24 cellular contexts compared by ENCODE assay signal in genomic region chr11:70579376-70579955, GRCh38.
"Had no signal": no experiment of that assay in that cellular context is flagged by ENCODE, and none has a peak within 500 bp of the region (broad histone marks: within the 10 kb centered on the region; RNA-seq: fewer than 3 reads in every experiment).

No MANE protein-coding gene starts in this region.

- H3K36me3 Mint-ChIP-seq: naive thymus-derived CD4-positive, alpha-beta T cell; neural progenitor cell had no signal

- H3K4me2 ChIP-seq: hepatocyte, neural progenitor cell had no signal

- H3K79me2 ChIP-seq: hepatocyte, parathyroid adenoma had no signal

- H3K4me1 Mint-ChIP-seq: endodermal cell; naive thymus-derived CD4-positive, alpha-beta T cell had no signal

- H3K4me3 Mint-ChIP-seq: endodermal cell; naive thymus-derived CD4-positive, alpha-beta T cell; neural progenitor cell had no signal

- H3K4me3 ChIP-seq: colonic mucosa, hepatocyte, neural progenitor cell, psoas muscle, right lobe of liver had no signal

- ATAC-seq: foreskin keratinocyte; left cardiac atrium; left ventricle myocardium superior; naive thymus-derived CD4-positive, alpha-beta T cell; psoas muscle had no signal

- H3K4me1 ChIP-seq: colonic mucosa, foreskin keratinocyte, neural progenitor cell, parathyroid adenoma, psoas muscle had no signal

- H3K9me3 Mint-ChIP-seq: endodermal cell, neural progenitor cell had no signal

- FAIRE-seq: endothelial cell of umbilical vein, kidney, urothelium cell line had no signal

- H3K27me3 ChIP-seq: colonic mucosa, foreskin keratinocyte, hepatocyte, neural progenitor cell, right lobe of liver had no signal

- H2AFZ ChIP-seq: hepatocyte, neural progenitor cell, parathyroid adenoma had no signal

- H3K27ac Mint-ChIP-seq: endodermal cell, neural progenitor cell had no signal

- H3K9me3 ChIP-seq: colonic mucosa, psoas muscle, right lobe of liver had no signal

- DNase-seq: cerebellar nuclear complex; colonic mucosa; dermis blood vessel endothelial cell; effector CD4-positive, alpha-beta T cell; endodermal cell; erythroblast; foreskin keratinocyte; left cardiac atrium; left ventricle myocardium superior; mesendoderm; naive thymus-derived CD4-positive, alpha-beta T cell; occipital lobe; retina; right lobe of liver; stimulated activated CD4-positive, alpha-beta T cell treated with anti-CD3 and anti-CD28 coated beads, Interleukin-2, amount 100 ng/mL, for 24 hours; stimulated activated naive CD4-positive, alpha-beta T cell treated with Interleukin-2 at 50 U/mL for 16 hours; trophoblast cell had no signal

- H3K27ac ChIP-seq: colonic mucosa, foreskin keratinocyte, hepatocyte, neural progenitor cell, parathyroid adenoma, psoas muscle, right lobe of liver had no signal

- H3K36me3 ChIP-seq: colonic mucosa, neural progenitor cell, right lobe of liver had no signal

- H3K9ac ChIP-seq: neural progenitor cell, parathyroid adenoma had no signal
